In the genomic region with DNA sequence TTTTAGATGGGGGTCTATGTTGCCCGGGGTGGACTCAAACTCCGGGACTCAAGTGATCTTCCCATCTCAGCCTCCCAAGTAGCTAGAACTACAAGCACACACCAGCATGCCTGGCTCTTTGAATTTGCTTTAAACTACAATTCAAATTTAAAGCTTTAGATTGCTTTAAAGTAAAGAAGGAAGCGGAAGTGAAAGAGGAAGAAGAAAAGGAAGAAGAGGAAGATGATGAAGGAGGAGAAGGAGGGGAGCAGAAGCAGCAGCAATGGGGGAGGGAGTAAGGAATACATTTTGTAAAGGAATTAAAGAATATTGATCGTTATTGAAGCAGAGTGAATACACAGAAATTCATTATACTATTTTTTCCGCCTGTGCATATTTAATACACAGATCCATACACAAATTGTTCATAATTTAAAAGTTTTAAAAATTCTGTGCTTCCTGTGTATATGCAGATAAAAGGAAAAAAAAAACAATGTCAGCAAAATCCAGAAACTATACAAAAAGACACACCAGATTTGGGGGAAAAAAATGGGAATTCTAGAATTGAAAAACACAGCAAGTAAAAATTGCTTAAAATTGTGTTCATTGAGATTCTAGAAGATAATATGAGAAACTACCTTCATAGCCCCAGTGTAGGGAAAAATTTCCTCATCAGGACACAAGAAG, we compare ENCODE assay signal across 22 cellular contexts.
DNase-seq lines count a peak whose midpoint lies in the region; ATAC-seq, FAIRE-seq and TF ChIP-seq lines count a peak whose summit lies in the region.
"Had no signal": no experiment of that assay in that cellular context is flagged by ENCODE, and none has a peak within 500 bp of the region (broad histone marks: within the 10 kb centered on the region; RNA-seq: fewer than 3 reads in every experiment).

No MANE protein-coding gene starts in this region.

- H3K4me3 ChIP-seq in GM12878 (no peak overlapping the region), ovary (no peak overlapping the region)
- H3K4me3 ChIP-seq: HAP-1, Peyer's patch had no signal

- TF ChIP-seq EP300 in GM12878 (IDR thresholded peaks at IDR 0.05; ENCODE audit: borderline replicate concordance in 1 of 2, control insufficient read depth in 1 of 2, low read depth in 2 of 2, low read length in 2 of 2) (no peak), ovary (IDR thresholded peaks at IDR 0.05) (no peak)

- FAIRE-seq in GM12878 (lab: Jason Lieb, UNC), result no peak
- FAIRE-seq: G401.6 had no signal

- no peak overlapping the region for H3K4me2 ChIP-seq in GM12878 (ENCODE audit: control insufficient read depth, insufficient read depth)

- TF ChIP-seq CTCF in GM12878 (IDR thresholded peaks at IDR 0.05 in 2 of 3, conservative IDR thresholded peaks at IDR 0.05 in 1 of 3; ENCODE audit: control insufficient read depth in 2 of 3, extremely low read depth in 1 of 3, insufficient read depth in 1 of 3, low read depth in 3 of 3, low read length in 3 of 3) (no peak), ovary (IDR thresholded peaks at IDR 0.05) (no peak)

- TF ChIP-seq RAD21 in GM12878 (IDR thresholded peaks at IDR 0.05; ENCODE audit: insufficient read depth, low read depth, low read length), result no peak

- POLR2A ChIA-PET in GM12878 (lab: Charles Lee), result interaction anchor here (0.6 to 2.2 kb wide), 6 partner anchors 13 to 364 kb away, joined by 3 to 8 read pairs (median 4); no protein-coding TSS in a partner anchor

- TF ChIP-seq POLR2A in GM12878 (IDR thresholded peaks at IDR 0.05; ENCODE audit: low read depth, low read length) (no peak), ovary (IDR thresholded peaks at IDR 0.05) (no peak)

- RAD21 ChIA-PET in GM12878 (lab: Charles Lee; ENCODE audit: unreplicated experiment), result interaction anchor here (0.9 to 3.1 kb wide), 5 partner anchors 9 to 53 kb away, joined by 3 to 9 read pairs (median 6); no protein-coding TSS in a partner anchor

- H3K27ac ChIP-seq in GM12878 (ENCODE audit: control insufficient read depth, insufficient read depth) (no peak overlapping the region; the same call in 1 of the 2 replicates), ovary (no peak overlapping the region)
- H3K27ac ChIP-seq: 22Rv1, Peyer's patch had no signal

- H3K79me2 ChIP-seq in GM12878 (ENCODE audit: control insufficient read depth, insufficient read depth, low read length), result no peaks in the 10 kb centered on the region

- DNase-seq in SIG-M5 treated with dmso at 0.1 percent for 504 hours (lab: John Stamatoyannopoulos, UW; ENCODE audit: unreplicated experiment) (peak; percentile 6), SIG-M5 (lab: John Stamatoyannopoulos, UW) (no peak), NOMO-1 (lab: John Stamatoyannopoulos, UW; ENCODE audit: unreplicated experiment in 2 of 2) (peak; percentile 41 to 74), GM12878 (ENCODE audit: low read depth, low spot score) (no peak), ovary (no peak), NCI-H2081 treated with DMSO at 0.1 percent for 48 hours (lab: John Stamatoyannopoulos, UW) (no peak), NCI-H226 (no peak)
- DNase-seq: C1 segment of cervical spinal cord; Caco-2; DMS53; Kasumi-1; NCI-H1436 treated with DMSO at 0.1 percent for 48 hours; NCI-H345; NCI-H526 treated with DMSO at 0.1 percent for 48 hours; NK-92 treated with Interleukin-12 subunit alpha and Interleukin-12 subunit beta, amount 100 ng/mL, for 24 hours; Peyer's patch; SHP77; SW 1271 had no signal

- intact Hi-C loops in GM12878 (cut with micrococcal nuclease; ENCODE audit: unreplicated experiment), result loop anchor here (2.0 kb wide), 1 partner anchor 16 kb away; no protein-coding TSS in a partner anchor
- intact Hi-C loops in ovary (cut with DNase I), result no loop called here

- CTCF ChIA-PET in GM12878 (lab: Yijun Ruan, JAX), result interaction anchor here (0.7 to 8.3 kb wide), 10 partner anchors 8 to 533 kb away, joined by 3 to 84 read pairs (median 4); no protein-coding TSS in a partner anchor

- H3K9ac ChIP-seq in GM12878 (ENCODE audit: control insufficient read depth, insufficient read depth, low read length), result no peak overlapping the region

- H3K4me1 ChIP-seq in GM12878 (ENCODE audit: control insufficient read depth, insufficient read depth, low read length) (peaks cover 5% of the 10 kb centered on the region), ovary (ENCODE audit: insufficient read depth) (no peaks in the 10 kb centered on the region)
- H3K4me1 ChIP-seq: Caco-2, HAP-1, Peyer's patch had no signal

- TSS peak; percentile 31 for BruUV-seq in GM12878 (replicated peaks; lab: Mats Ljungman, UMichigan)

- H2AFZ ChIP-seq in GM12878 (ENCODE audit: control insufficient read depth, low read depth, low read length), result no peak overlapping the region

- H3K27me3 ChIP-seq in GM12878 (replicated peaks in 1 of 2; ENCODE audit: control insufficient read depth in 2 of 2, insufficient read depth in 2 of 2, low read length in 1 of 2), result no peaks in the 10 kb centered on the region
- H3K27me3 ChIP-seq in ovary, result no peaks in the 10 kb centered on the region
- H3K27me3 ChIP-seq: Peyer's patch had no signal

- 9% methylated on average over 5 of the region's 5 CpGs for WGBS in GM12878 (ENCODE audit: insufficient coverage, insufficient replicate concordance, low lambda C conversion rate, missing lambda C conversion rate)
- WGBS in ovary, 3 donors, result 84 to 91% (median 84%) methylated on average over 5 of the region's 5 CpGs

- H3K9me3 ChIP-seq in GM12878 (replicated peaks; ENCODE audit: control insufficient read depth, insufficient read depth, low read length) (no peaks in the 10 kb centered on the region), ovary (no peaks in the 10 kb centered on the region)
- H3K9me3 ChIP-seq: Caco-2, HAP-1, Peyer's patch had no signal

- no peaks in the 10 kb centered on the region for H4K20me1 ChIP-seq in GM12878 (ENCODE audit: control insufficient read depth, insufficient read depth)

- SMC1A ChIA-PET in GM12878 (lab: Charles Lee; ENCODE audit: uncharacterized antibody, unreplicated experiment), result interaction anchor here (0.7 to 6.7 kb wide), 15 partner anchors 8 to 292 kb away, joined by 3 to 59 read pairs (median 5); no protein-coding TSS in a partner anchor

- ATAC-seq in GM12878 (no peak), GM19455 (IDR thresholded peaks at IDR 0.05; ENCODE audit: unreplicated experiment) (no peak)

- H3K36me3 ChIP-seq in GM12878 (ENCODE audit: control insufficient read depth in 2 of 2, insufficient read depth in 2 of 2, low read length in 1 of 2) (no peaks in the 10 kb centered on the region; a peak in 1 of 4 replicates), ovary (no peaks in the 10 kb centered on the region)
- H3K36me3 ChIP-seq: HAP-1, Peyer's patch had no signal

- in situ Hi-C loops in GM12878 (cut with MboI), result no loop called here

TF ChIP-seq in GM12878, 131 proteins besides CTCF, POLR2A, EP300 and RAD21:
- TF ChIP-seq ETV6 (conservative IDR thresholded peaks at IDR 0.05 in 1 of 2, IDR thresholded peaks at IDR 0.05 in 1 of 2; ENCODE audit: borderline replicate concordance in 1 of 2, low read depth in 1 of 2) (peak in 1 of 2 experiments; percentile 77; a peak in 2 of 4 replicates), SIX5 (IDR thresholded peaks at IDR 0.05; ENCODE audit: low read depth, low read length, severe bottlenecking) (no peak), SPI1 (IDR thresholded peaks at IDR 0.05; ENCODE audit: borderline replicate concordance, insufficient read depth, low read depth, low read length) (peak; percentile 51; the same call in 1 of the 2 replicates), IKZF1 (conservative IDR thresholded peaks at IDR 0.05) (0 out of 2 replicates have a peak, but pooled peaks have one; percentile 17)

Comparison
In these comparisons a context has a peak if more than half of its experiments do, and no peak if none do; other contexts are left out.
1. DNase-seq: peak in SIG-M5 treated with dmso at 0.1 percent for 504 hours (single experiment) and NOMO-1 (2 of 2); none in SIG-M5 (single experiment), GM12878 (single experiment), ovary (0 of 5), NCI-H2081 treated with DMSO at 0.1 percent for 48 hours (single experiment) and NCI-H226 (single experiment).